Comparison of ENCODE assay signal across 20 cellular contexts in the genomic region with DNA sequence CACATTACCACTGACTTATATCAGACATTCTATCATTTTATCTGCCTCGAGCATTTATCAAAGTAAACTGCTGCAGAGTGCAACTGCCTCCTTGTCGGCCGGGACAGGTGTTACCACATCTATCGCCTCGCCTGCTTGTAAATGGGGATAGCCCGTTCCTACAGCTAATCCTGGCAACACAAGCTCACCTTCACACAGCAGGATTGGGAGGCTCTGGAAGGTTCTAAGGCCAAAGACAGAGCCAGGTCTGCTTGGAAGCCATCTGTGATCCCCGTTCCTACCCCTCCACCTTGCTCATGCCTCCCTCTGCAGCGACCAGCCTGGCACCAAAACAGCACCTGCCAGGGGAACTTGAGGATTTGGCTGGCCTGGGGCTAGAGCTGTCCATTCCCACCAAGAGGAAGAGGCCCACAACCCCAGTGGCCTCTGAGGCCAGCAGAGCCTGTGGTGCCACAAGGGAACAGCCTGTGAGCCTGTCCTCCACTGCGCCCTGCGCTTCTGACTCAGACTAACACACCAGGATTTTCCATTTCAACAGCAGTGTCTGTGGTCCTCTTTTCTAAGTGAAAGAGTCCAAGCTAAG.
"Had no signal": no experiment of that assay in that cellular context is flagged by ENCODE, and none has a peak within 500 bp of the region (broad histone marks: within the 10 kb centered on the region; RNA-seq: fewer than 3 reads in every experiment).

No MANE protein-coding gene starts in this region.

- DNase-seq: effector memory CD8-positive, alpha-beta T cell; foreskin keratinocyte; kidney; left cardiac atrium; left ventricle myocardium inferior; lower lobe of right lung; mesenchymal stem cell; naive B cell; posterior cingulate gyrus; right cardiac atrium; small intestine; stimulated activated CD4-positive, alpha-beta T cell treated with anti-CD3 and anti-CD28 coated beads, Interleukin-12 subunit alpha, Interleukin-12 subunit beta, amount 100 ng/mL, for 4 hours; stimulated activated CD4-positive, alpha-beta T cell treated with anti-CD3 and anti-CD28 coated beads, Interleukin-2, amount 100 ng/mL, for 48 hours; stimulated activated naive CD8-positive, alpha-beta T cell treated with anti-CD3 and anti-CD28 coated beads, Interleukin-15, Interleukin-2, amounts not matched to agents 100 U/mL and 50 U/mL, for 24 hours; thyroid gland; uterus had no signal

- H3K9me3 ChIP-seq: left ventricle myocardium inferior, lower lobe of right lung, suprapubic skin, thyroid gland, uterus had no signal

- H3K27ac ChIP-seq: foreskin keratinocyte, hepatocyte, left ventricle myocardium inferior, lower lobe of right lung, suprapubic skin, thyroid gland, uterus had no signal

- ATAC-seq: effector memory CD8-positive, alpha-beta T cell; foreskin keratinocyte; left cardiac atrium; lower lobe of right lung; right cardiac atrium; stimulated activated naive CD8-positive, alpha-beta T cell treated with anti-CD3 and anti-CD28 coated beads, Interleukin-15, Interleukin-2, amounts not matched to agents 100 U/mL and 50 U/mL, for 24 hours had no signal

- H3K4me3 Mint-ChIP-seq: effector memory CD8-positive, alpha-beta T cell; naive B cell; nephron; type B pancreatic cell had no signal

- H3K27me3 ChIP-seq: foreskin keratinocyte, hepatocyte, thyroid gland, uterus had no signal

- H3K4me3 ChIP-seq: hepatocyte, left ventricle myocardium inferior, lower lobe of right lung, suprapubic skin, thyroid gland, uterus had no signal

- H2AFZ ChIP-seq: hepatocyte had no signal

- H3K79me2 ChIP-seq: hepatocyte had no signal

- H3K4me1 Mint-ChIP-seq: naive B cell, nephron had no signal

- H3K27ac Mint-ChIP-seq: effector memory CD8-positive, alpha-beta T cell; nephron; type B pancreatic cell had no signal

- H3K36me3 Mint-ChIP-seq: naive B cell, type B pancreatic cell had no signal

- H3K4me2 ChIP-seq: hepatocyte had no signal

- H3K4me1 ChIP-seq: foreskin keratinocyte, left ventricle myocardium inferior, lower lobe of right lung, suprapubic skin, thyroid gland, uterus had no signal

- H3K36me3 ChIP-seq: left ventricle myocardium inferior, lower lobe of right lung, suprapubic skin, thyroid gland, uterus had no signal

- H3K9me3 Mint-ChIP-seq: effector memory CD8-positive, alpha-beta T cell; naive B cell; nephron; type B pancreatic cell had no signal
